ENCODE assay signal across 34 cellular contexts in the genomic region with DNA sequence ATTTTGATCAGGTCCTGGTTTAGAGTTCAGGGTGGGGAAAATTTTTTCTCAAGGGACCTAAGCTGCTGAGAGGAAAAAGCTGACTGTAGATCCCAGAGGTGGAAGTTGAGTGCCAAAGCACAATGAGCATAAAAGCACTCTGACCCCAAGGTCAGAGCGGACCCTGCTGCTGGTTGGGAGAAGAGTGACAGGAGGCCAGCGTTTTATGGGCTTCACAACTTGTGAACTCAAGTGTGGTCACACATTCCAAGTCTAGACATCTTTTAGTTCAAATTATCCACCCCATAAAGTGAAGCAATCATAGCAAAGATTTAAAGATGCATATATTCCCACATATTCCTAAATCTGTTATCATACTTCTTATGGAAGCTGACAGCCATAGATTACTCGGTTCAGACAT.
"Had no signal": no experiment of that assay in that cellular context is flagged by ENCODE, and none has a peak within 500 bp of the region (broad histone marks: within the 10 kb centered on the region; RNA-seq: fewer than 3 reads in every experiment).

No MANE protein-coding gene starts in this region.

- H3K27me3 Mint-ChIP-seq: activated CD8-positive, alpha-beta memory T cell treated with anti-CD3 and anti-CD28 coated beads, Interleukin-2, amount 10 ng/mL, durations not matched to agents 7 days and 5 days; activated naive CD4-positive, alpha-beta T cell treated with anti-CD3 and anti-CD28 coated beads, Interleukin-2, amount 10 ng/mL, durations not matched to agents 7 days and 5 days had no signal

- H3K27me3 ChIP-seq: SJCRH30 had no signal

- DNase-seq: activated CD4-positive, alpha-beta memory T cell treated with anti-CD3 and anti-CD28 coated beads, Interleukin-2, amount 10 ng/mL, durations not matched to agents 7 days and 5 days; activated CD4-positive, alpha-beta T cell treated with anti-CD3 and anti-CD28 coated beads for 1 hour; activated CD4-positive, alpha-beta T cell treated with anti-CD3 and anti-CD28 coated beads for 48 hours; activated CD4-positive, CD25-positive, alpha-beta regulatory T cell; activated CD8-positive, alpha-beta memory T cell treated with anti-CD3 and anti-CD28 coated beads for 24 hours; activated CD8-positive, alpha-beta memory T cell treated with anti-CD3 and anti-CD28 coated beads, Interleukin-2, amount 10 ng/mL, durations not matched to agents 7 days and 5 days; activated CD8-positive, alpha-beta memory T cell treated with anti-CD3 and anti-CD28 coated beads, Interleukin-2, amount 50 U/mL, for 48 hours; activated effector memory CD4-positive, alpha-beta T cell treated with Interleukin-2 at 50 U/mL for 16 hours; activated naive CD4-positive, alpha-beta T cell treated with anti-CD3 and anti-CD28 coated beads, Interleukin-2, amount 10 ng/mL, durations not matched to agents 7 days and 5 days; activated naive CD8-positive, alpha-beta T cell treated with anti-CD3 and anti-CD28 coated beads, Interleukin-2, amount 50 U/mL, for 24 hours; activated T-cell treated with anti-CD3 and anti-CD28 coated beads, Interleukin-2, amount 50 U/mL, for 48 hours; anterior cingulate cortex; KG1; MM.1S; MV-4-11; NCI-H1092; NCI-H1436 treated with DMSO at 0.1 percent for 48 hours; NCI-H1694 treated with DMSO at 0.1 percent for 48 hours; NCI-H2029 treated with DMSO at 0.1 percent for 48 hours; NCI-H2107; NCI-H2171; NCI-H510A; NCI-H526; NCI-H748 treated with DMSO at 0.1 percent for 48 hours; NK-92 treated with Interleukin-12 subunit alpha and Interleukin-12 subunit beta, amount 100 ng/mL, for 24 hours; PC-9; SHP77; SJCRH30; T1000; WERI-Rb-1 had no signal

- H3K36me3 ChIP-seq: SJCRH30, WERI-Rb-1 had no signal

- ATAC-seq: activated CD8-positive, alpha-beta memory T cell treated with anti-CD3 and anti-CD28 coated beads, Interleukin-2, amount 10 ng/mL, durations not matched to agents 7 days and 5 days; activated naive CD8-positive, alpha-beta T cell treated with anti-CD3 and anti-CD28 coated beads, Interleukin-2, amount 50 U/mL, for 24 hours had no signal

- H3K9me3 ChIP-seq: SJCRH30 had no signal

- H3K4me1 ChIP-seq: SJCRH30 had no signal

- H3K4me2 ChIP-seq: PC-9 had no signal

- H3K27ac Mint-ChIP-seq: activated CD4-positive, alpha-beta memory T cell treated with anti-CD3 and anti-CD28 coated beads, Interleukin-2, amount 10 ng/mL, durations not matched to agents 7 days and 5 days; activated CD8-positive, alpha-beta memory T cell treated with anti-CD3 and anti-CD28 coated beads, Interleukin-2, amount 10 ng/mL, durations not matched to agents 7 days and 5 days; activated naive CD4-positive, alpha-beta T cell treated with anti-CD3 and anti-CD28 coated beads, Interleukin-2, amount 10 ng/mL, durations not matched to agents 7 days and 5 days; activated naive CD8-positive, alpha-beta T cell; activated naive CD8-positive, alpha-beta T cell treated with anti-CD3 and anti-CD28 coated beads, Interleukin-2, amount 50 U/mL, for 24 hours; brain had no signal

- H3K4me3 ChIP-seq: PC-9, SJCRH30, SK-N-MC had no signal

- H3K36me3 Mint-ChIP-seq: activated CD8-positive, alpha-beta memory T cell treated with anti-CD3 and anti-CD28 coated beads, Interleukin-2, amount 10 ng/mL, durations not matched to agents 7 days and 5 days; activated naive CD4-positive, alpha-beta T cell treated with anti-CD3 and anti-CD28 coated beads, Interleukin-2, amount 10 ng/mL, durations not matched to agents 7 days and 5 days; activated naive CD8-positive, alpha-beta T cell; brain had no signal

- H3K4me3 Mint-ChIP-seq: activated CD4-positive, alpha-beta memory T cell treated with anti-CD3 and anti-CD28 coated beads, Interleukin-2, amount 10 ng/mL, durations not matched to agents 7 days and 5 days; activated CD8-positive, alpha-beta memory T cell treated with anti-CD3 and anti-CD28 coated beads, Interleukin-2, amount 10 ng/mL, durations not matched to agents 7 days and 5 days; activated naive CD4-positive, alpha-beta T cell treated with anti-CD3 and anti-CD28 coated beads, Interleukin-2, amount 10 ng/mL, durations not matched to agents 7 days and 5 days; activated naive CD8-positive, alpha-beta T cell; activated naive CD8-positive, alpha-beta T cell treated with anti-CD3 and anti-CD28 coated beads, Interleukin-2, amount 50 U/mL, for 24 hours; brain had no signal

- H3K27ac ChIP-seq: PC-9, RWPE1, SJCRH30, SK-N-MC, WERI-Rb-1 had no signal

- H2AFZ ChIP-seq: PC-9 had no signal

- H3K9me3 Mint-ChIP-seq: activated CD4-positive, alpha-beta memory T cell treated with anti-CD3 and anti-CD28 coated beads, Interleukin-2, amount 10 ng/mL, durations not matched to agents 7 days and 5 days; activated naive CD4-positive, alpha-beta T cell treated with anti-CD3 and anti-CD28 coated beads, Interleukin-2, amount 10 ng/mL, durations not matched to agents 7 days and 5 days had no signal

- H3K4me1 Mint-ChIP-seq: activated CD4-positive, alpha-beta memory T cell treated with anti-CD3 and anti-CD28 coated beads, Interleukin-2, amount 10 ng/mL, durations not matched to agents 7 days and 5 days; activated CD8-positive, alpha-beta memory T cell treated with anti-CD3 and anti-CD28 coated beads, Interleukin-2, amount 10 ng/mL, durations not matched to agents 7 days and 5 days; activated naive CD4-positive, alpha-beta T cell treated with anti-CD3 and anti-CD28 coated beads, Interleukin-2, amount 10 ng/mL, durations not matched to agents 7 days and 5 days; activated naive CD8-positive, alpha-beta T cell treated with anti-CD3 and anti-CD28 coated beads, Interleukin-2, amount 50 U/mL, for 24 hours; brain had no signal
